Comparison of ENCODE assay signal across 17 cellular contexts in genomic region chr10:114867365-114867764, GRCh38. TPM values are rescaled to one million over a fixed set of nuclear protein-coding genes. Genes with fewer than 3 reads are reported as not detected.
DNase-seq lines count a peak whose midpoint lies in the region; ATAC-seq and TF ChIP-seq lines count a peak whose summit lies in the region.
"Had no signal": no experiment of that assay in that cellular context is flagged by ENCODE, and none has a peak within 500 bp of the region (broad histone marks: within the 10 kb centered on the region; RNA-seq: fewer than 3 reads in every experiment).

No MANE protein-coding gene starts in this region.

- H3K4me1 Mint-ChIP-seq in glutamatergic neuron (ENCODE audit: low read depth, unreplicated experiment), result peaks cover 10% of the 10 kb centered on the region

- 0 out of 2 replicates have a peak overlapping the region, but pooled peaks have one; percentile 25 for H3K27ac ChIP-seq in ACC112 (ENCODE audit: low read depth, low read length)
- no peak overlapping the region for H3K27ac ChIP-seq in HEK293 (ENCODE audit: extremely low read depth, low read depth, low read length)
- no peak overlapping the region for H3K27ac ChIP-seq in PC-3 (ENCODE audit: low read length)
- H3K27ac ChIP-seq in sigmoid colon, result no peak overlapping the region
- H3K27ac ChIP-seq: C4-2B, KMS-11 had no signal

- H3K4me3 Mint-ChIP-seq in glutamatergic neuron (ENCODE audit: unreplicated experiment), result no peak overlapping the region
- H3K4me3 Mint-ChIP-seq: CD4-positive, alpha-beta T cell had no signal

- TF ChIP-seq CTCF in HEK293 (tag by site-specific recombination; IDR thresholded peaks at IDR 0.05), result no peak
- TF ChIP-seq CTCF in PC-3 (conservative IDR thresholded peaks at IDR 0.05; ENCODE audit: low read depth, low read length), result no peak
- TF ChIP-seq CTCF in glutamatergic neuron (IDR thresholded peaks at IDR 0.05; ENCODE audit: partially characterized antibody, unreplicated experiment), result no peak
- no peak for TF ChIP-seq CTCF in GM10248 (IDR thresholded peaks at IDR 0.05; ENCODE audit: control extremely low read depth, extremely low read depth, low read depth, missing control alignments)
- TF ChIP-seq CTCF in sigmoid colon (IDR thresholded peaks at IDR 0.05), result no peak

- H3K9ac ChIP-seq in PC-3 (ENCODE audit: low read length), result no peak overlapping the region
- H3K9ac ChIP-seq: KMS-11 had no signal

- no peaks in the 10 kb centered on the region for H4K20me1 ChIP-seq in PC-3 (ENCODE audit: low read length)

- no peaks in the 10 kb centered on the region for H3K36me3 Mint-ChIP-seq in glutamatergic neuron (ENCODE audit: unreplicated experiment)

- no peaks in the 10 kb centered on the region for H3K9me2 ChIP-seq in PC-3 (replicated peaks; ENCODE audit: low read length)

- intact Hi-C loops in PC-3 (cut with micrococcal nuclease) (no loop called here), sigmoid colon (cut with DNase I) (no loop called here)

- POLR2A ChIA-PET in HEK293 (lab: Yijun Ruan, JAX), result no interaction called here
- POLR2A ChIA-PET in PC-3 (lab: Charles Lee; ENCODE audit: unreplicated experiment), result interaction anchor here (0.6 kb wide), 1 partner anchor 112 kb away, joined by 3 read pairs; no protein-coding TSS in a partner anchor
- POLR2A ChIA-PET in GM10248 (lab: Yijun Ruan, JAX), result no interaction called here

- H3K27me3 ChIP-seq in ACC112 (ENCODE audit: insufficient read depth, low read length) (no peaks in the 10 kb centered on the region), PC-3 (ENCODE audit: low read length) (no peaks in the 10 kb centered on the region), sigmoid colon (no peaks in the 10 kb centered on the region)

- BruUV-seq in PC-3 (replicated peaks; lab: Mats Ljungman, UMichigan), result TSS peak; percentile 16

- no peaks in the 10 kb centered on the region for H3K27me3 Mint-ChIP-seq in glutamatergic neuron (ENCODE audit: unreplicated experiment)

- no peak overlapping the region for H3K4me3 ChIP-seq in ACC112 (ENCODE audit: low read depth, low read length)
- H3K4me3 ChIP-seq in HEK293 (ENCODE audit: low read depth, low read length), result no peak overlapping the region
- no peak overlapping the region for H3K4me3 ChIP-seq in PC-3 (ENCODE audit: low read length)
- H3K4me3 ChIP-seq in sigmoid colon, result no peak overlapping the region

- WGBS in sigmoid colon, 2 donors, result 93 to 94% methylated on average over 2 of the region's 2 CpGs

- H3K27ac Mint-ChIP-seq in glutamatergic neuron (ENCODE audit: unreplicated experiment), result peak overlapping the region; percentile 28
- H3K27ac Mint-ChIP-seq: CD4-positive, alpha-beta T cell had no signal

- H3K9me3 ChIP-seq in HEK293 (ENCODE audit: control insufficient read depth, insufficient read depth, low read depth, low read length) (no peaks in the 10 kb centered on the region), PC-3 (ENCODE audit: low read length) (no peaks in the 10 kb centered on the region), sigmoid colon (no peaks in the 10 kb centered on the region)

- no peak overlapping the region for H3K4me2 ChIP-seq in PC-3 (ENCODE audit: low read length)
- H3K4me2 ChIP-seq: KMS-11 had no signal

- CTCF ChIA-PET in HEK293 (lab: Yijun Ruan, JAX), result interaction anchor here (0.5 to 1.7 kb wide), 4 partner anchors 10 to 317 kb away, joined by 3 to 13 read pairs (median 3); no protein-coding TSS in a partner anchor
- CTCF ChIA-PET in PC-3 (lab: Charles Lee), result no interaction called here
- CTCF ChIA-PET in GM10248 (lab: Yijun Ruan, JAX), result interaction anchor here (1.0 to 4.4 kb wide), 3 partner anchors 11 to 45 kb away, joined by 3 to 59 read pairs (median 4); partner anchors contain the start of gene FHIP2A

- H3K79me2 ChIP-seq in ACC112 (ENCODE audit: control insufficient read depth, insufficient read depth, low read length, unreplicated experiment) (peaks cover 3% of the 10 kb centered on the region), PC-3 (ENCODE audit: low read length) (no peaks in the 10 kb centered on the region)

- no peaks in the 10 kb centered on the region for H3F3A ChIP-seq in PC-3 (ENCODE audit: low read length, unreplicated experiment)

- H2AFZ ChIP-seq in ACC112 (ENCODE audit: low read length, unreplicated experiment), result no peak overlapping the region
- no peak overlapping the region for H2AFZ ChIP-seq in PC-3 (ENCODE audit: low read length)

- H3K4me1 ChIP-seq in ACC112 (ENCODE audit: control insufficient read depth, insufficient read depth, low read length, unreplicated experiment), result peaks cover 23% of the 10 kb centered on the region
- H3K4me1 ChIP-seq in HEK293 (ENCODE audit: control insufficient read depth, insufficient read depth, low read length), result 0 out of 2 replicates have a peak, but pooled peaks cover 4% of the 10 kb centered on the region
- H3K4me1 ChIP-seq in PC-3 (ENCODE audit: insufficient read depth, low read length), result peaks cover 17% of the 10 kb centered on the region
- H3K4me1 ChIP-seq in sigmoid colon, result peaks cover 0 to 13% (median 0%) of the 10 kb centered on the region in 4 donors

- H3K36me3 ChIP-seq in ACC112 (ENCODE audit: insufficient read depth, low read length) (peaks cover 14% of the 10 kb centered on the region), HEK293 (ENCODE audit: control insufficient read depth in 2 of 2, insufficient read depth in 1 of 2, low read length in 2 of 2) (peaks cover 12 to 16% of the 10 kb centered on the region in 2 experiments), PC-3 (ENCODE audit: low read depth, low read length) (no peaks in the 10 kb centered on the region), sigmoid colon (peaks cover 0 to 37% (median 7%) of the 10 kb centered on the region in 4 donors)

- no peak for TF ChIP-seq EP300 in sigmoid colon (IDR thresholded peaks at IDR 0.05)

- DNase-seq in PC-3, result no peak
- DNase-seq in glutamatergic neuron, result no peak
- no peak for DNase-seq in GM10248 (ENCODE audit: extremely low spot score)
- DNase-seq in sigmoid colon, result no peak
- no peak for DNase-seq in activated CD8-positive, alpha-beta memory T cell treated with anti-CD3 and anti-CD28 coated beads, Interleukin-2, amount 50 U/mL, for 48 hours
- DNase-seq: AML-193; CD4-positive, alpha-beta T cell; DMS153; DMS79; GDM1; GOT3; H7 had no signal

- no peak for TF ChIP-seq POLR2A in sigmoid colon (IDR thresholded peaks at IDR 0.05)

- H3K9me3 Mint-ChIP-seq in glutamatergic neuron (ENCODE audit: unreplicated experiment), result no peaks in the 10 kb centered on the region
- H3K9me3 Mint-ChIP-seq: CD4-positive, alpha-beta T cell had no signal

- ATAC-seq in PC-3, result no peak
- ATAC-seq: HCT116 had no signal

TF ChIP-seq in HEK293, 187 proteins besides CTCF, POLR2A, EP300 and RAD21:
- TF ChIP-seq ZNF600 (tag by site-specific recombination; IDR thresholded peaks at IDR 0.05) (no peak), ZNF558 (tag by site-specific recombination; IDR thresholded peaks at IDR 0.05) (peak; percentile 93)

RNA-seq across cellular contexts. Expression of gene FHIP2A, which starts 45.8 kb away (rescaled TPM):
- 3.7 and 4.6 TPM in 2 replicates for total RNA-seq in PC-3 (2014; rRNA removed)
- 31.7 TPM for total RNA-seq in glutamatergic neuron (ENCODE audit: unreplicated experiment)
- total RNA-seq in sigmoid colon, result 10 to 100 TPM; 32.1 to 37.7 (median 36.1) TPM
- 1 to 10 TPM; 2.4 to 5.6 (median 3.2) TPM for polyA plus RNA-seq in sigmoid colon
